ENCODE assay signal across 13 cellular contexts in the genomic region with DNA sequence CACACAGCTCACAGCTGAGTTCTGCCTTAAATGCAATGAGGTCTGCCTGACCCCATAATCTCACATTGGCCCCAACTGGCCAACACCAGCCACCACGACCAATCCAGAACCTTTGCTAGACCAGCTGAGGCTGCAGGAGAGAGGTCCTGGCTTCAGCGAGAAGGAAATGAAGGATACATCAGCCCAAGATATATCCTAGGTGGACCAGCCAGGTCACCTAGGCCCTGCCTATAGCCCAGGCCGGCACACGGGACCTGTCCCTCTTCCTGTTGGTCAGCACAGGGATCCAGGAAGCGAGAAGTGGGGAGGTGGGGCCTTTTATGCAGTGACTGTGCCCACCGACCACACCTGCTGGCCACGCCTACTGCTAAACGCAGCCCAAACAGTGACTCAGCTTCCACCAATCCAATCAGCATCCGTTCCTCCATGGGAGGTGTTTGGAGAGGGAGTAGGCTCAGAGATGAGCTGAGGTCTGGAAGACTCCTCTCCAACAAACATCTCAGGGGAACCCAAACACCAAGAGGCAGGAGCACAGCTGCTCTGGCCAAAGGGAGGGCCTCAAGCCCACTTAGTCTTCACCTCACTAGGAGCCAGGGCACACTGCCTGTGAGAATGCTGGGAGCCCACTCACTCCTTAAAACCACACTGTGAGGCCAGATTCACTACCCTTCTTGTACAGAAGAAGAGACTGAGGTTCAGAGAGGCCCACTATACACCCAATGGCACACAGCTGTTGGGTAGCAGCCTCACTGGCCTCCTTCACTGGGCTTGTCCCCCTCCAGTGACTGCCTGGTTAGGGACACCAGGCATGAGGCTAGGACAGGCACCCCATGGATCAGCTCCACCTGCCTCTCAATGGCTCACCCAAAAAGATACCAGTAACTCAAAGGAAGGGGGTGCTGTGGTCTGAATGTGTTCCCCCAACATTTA. TPM values are rescaled to one million over a fixed set of nuclear protein-coding genes. Genes with fewer than 3 reads are reported as not detected.
A peak's percentile ranks its signal among the peaks of the same experiment; 100 is the strongest.
DNase-seq lines count a peak whose midpoint lies in the region; ATAC-seq lines count a peak whose summit lies in the region.
"Had no signal": no experiment of that assay in that cellular context is flagged by ENCODE, and none has a peak within 500 bp of the region (broad histone marks: within the 10 kb centered on the region; RNA-seq: fewer than 3 reads in every experiment).

No MANE protein-coding gene starts in this region.

- H3K36me3 Mint-ChIP-seq in natural killer cell treated with Interleukin-12 subunit alpha and Interleukin-12 subunit beta and Interleukin-15 and Interleukin-18, amount 100 ng/mL, for 72 hours = peaks cover 6% of the 10 kb centered on the region
- H3K36me3 Mint-ChIP-seq: T-cell had no signal

- H3K9me3 Mint-ChIP-seq in natural killer cell treated with Interleukin-12 subunit alpha and Interleukin-12 subunit beta and Interleukin-15 and Interleukin-18, amount 100 ng/mL, for 72 hours = no peaks in the 10 kb centered on the region

- ATAC-seq in esophagus mucosa (peak; percentile 62), GM21381 (IDR thresholded peaks at IDR 0.05; ENCODE audit: unreplicated experiment) (no peak)
- no peak for ATAC-seq in natural killer cell treated with Interleukin-12 subunit alpha and Interleukin-12 subunit beta and Interleukin-15 and Interleukin-18, amount 100 ng/mL, for 72 hours
- ATAC-seq: left cardiac atrium, T-cell had no signal

- peak overlapping the region; percentile 73 to 77 for H3K27ac Mint-ChIP-seq in natural killer cell treated with Interleukin-12 subunit alpha and Interleukin-12 subunit beta and Interleukin-15 and Interleukin-18, amount 100 ng/mL, for 72 hours

- peaks cover 0 to 1% of the 10 kb centered on the region in 2 donors for H3K27me3 Mint-ChIP-seq in natural killer cell treated with Interleukin-12 subunit alpha and Interleukin-12 subunit beta and Interleukin-15 and Interleukin-18, amount 100 ng/mL, for 72 hours
- H3K27me3 Mint-ChIP-seq: T-cell had no signal

- peaks cover 42 to 55% of the 10 kb centered on the region in 2 donors for H3K4me1 Mint-ChIP-seq in natural killer cell treated with Interleukin-12 subunit alpha and Interleukin-12 subunit beta and Interleukin-15 and Interleukin-18, amount 100 ng/mL, for 72 hours (ENCODE audit: low read depth in 2 of 2)

- peak overlapping the region; percentile 17 for H3K4me3 Mint-ChIP-seq in natural killer cell treated with Interleukin-12 subunit alpha and Interleukin-12 subunit beta and Interleukin-15 and Interleukin-18, amount 100 ng/mL, for 72 hours
- H3K4me3 Mint-ChIP-seq: T-cell had no signal

- DNase-seq in NCI-H146 (lab: John Stamatoyannopoulos, UW) (peak; percentile 17), NCI-H146 treated with DMSO at 0.1 percent for 48 hours (lab: John Stamatoyannopoulos, UW; ENCODE audit: unreplicated experiment) (no peak), NCI-H69 (lab: John Stamatoyannopoulos, UW) (peak; percentile 53), SW 1271 (lab: John Stamatoyannopoulos, UW) (no peak), dermis blood vessel endothelial cell (no peak)
- DNase-seq in natural killer cell treated with Interleukin-12 subunit alpha and Interleukin-12 subunit beta and Interleukin-15 and Interleukin-18, amount 100 ng/mL, for 72 hours (ENCODE audit: low spot score) = no peak
- DNase-seq: activated CD4-positive, CD25-positive, alpha-beta regulatory T cell; Karpas-422; left cardiac atrium; NCI-H1436 treated with DMSO at 0.1 percent for 48 hours had no signal

RNA-seq across cellular contexts. Expression of a gene that starts 51.3 kb away (rescaled TPM):
- total RNA-seq in esophagus mucosa (106 TPM), dermis blood vessel endothelial cell (80.8 and 88.9 TPM in 2 replicates)
- total RNA-seq in natural killer cell treated with Interleukin-12 subunit alpha and Interleukin-12 subunit beta and Interleukin-15 and Interleukin-18, amount 100 ng/mL, for 72 hours = 100 to 1,000 TPM; 149 to 210 TPM

Comparison
In these comparisons a context has a peak if more than half of its experiments do, and no peak if none do; other contexts are left out.
1. DNase-seq: peak in NCI-H146 (single experiment) and NCI-H69 (single experiment); none in NCI-H146 treated with DMSO at 0.1 percent for 48 hours (single experiment), natural killer cell treated with Interleukin-12 subunit alpha and Interleukin-12 subunit beta and Interleukin-15 and Interleukin-18, amount 100 ng/mL, for 72 hours (single experiment), SW 1271 (0 of 2) and dermis blood vessel endothelial cell (single experiment).